12 cellular contexts compared by ENCODE assay signal in the genomic region with DNA sequence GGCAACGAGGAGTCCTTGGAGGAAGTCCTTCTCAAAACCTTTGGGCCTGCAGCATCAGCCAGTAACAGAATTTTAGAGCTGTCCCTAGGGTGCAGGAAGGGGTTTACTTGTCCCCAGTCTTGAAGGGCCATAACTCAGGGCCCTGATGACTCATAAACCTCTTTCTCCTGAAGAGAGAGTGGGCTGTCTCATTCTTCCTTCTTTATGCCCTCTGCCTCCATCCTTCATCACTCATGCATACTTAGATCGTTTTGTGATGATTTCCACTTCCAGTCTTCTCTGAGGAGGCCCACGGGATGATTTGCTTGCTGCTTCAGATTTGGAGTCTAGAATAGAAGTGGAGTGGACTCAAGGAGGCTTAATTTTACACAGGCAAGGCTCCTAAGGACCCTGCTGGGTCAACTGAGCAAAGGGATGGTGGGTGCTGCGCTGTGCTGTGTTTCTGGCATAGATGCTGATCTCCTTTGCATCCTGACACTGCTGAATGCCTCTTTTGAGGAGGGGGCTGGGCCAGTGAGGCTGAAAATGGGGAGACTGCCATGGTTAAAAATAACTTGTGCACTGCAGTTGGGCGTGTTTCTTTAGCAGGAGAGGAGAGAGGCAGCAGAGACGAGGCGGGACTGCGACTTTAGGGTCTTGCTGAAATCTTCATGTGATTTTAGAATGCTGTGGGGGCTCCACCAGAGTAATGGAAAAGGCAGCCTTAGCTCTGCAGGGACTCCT.
DNase-seq lines count a peak whose midpoint lies in the region; ATAC-seq and TF ChIP-seq lines count a peak whose summit lies in the region.
"Had no signal": no experiment of that assay in that cellular context is flagged by ENCODE, and none has a peak within 500 bp of the region (broad histone marks: within the 10 kb centered on the region; RNA-seq: fewer than 3 reads in every experiment).

No MANE protein-coding gene starts in this region.

- H3K27me3 ChIP-seq in liver (ENCODE audit: control insufficient read depth in 4 of 4, insufficient read depth in 4 of 4, low read length in 3 of 4) (peaks cover 0 to 5% (median 0%) of the 10 kb centered on the region in 4 donors), right lobe of liver (no peaks in the 10 kb centered on the region), Karpas-422 (ENCODE audit: low read length) (no peaks in the 10 kb centered on the region), Peyer's patch (peaks cover 0 to 13% of the 10 kb centered on the region in 2 donors)

- H3K79me2 ChIP-seq in Karpas-422 (ENCODE audit: low read length) = no peaks in the 10 kb centered on the region

- TF ChIP-seq POLR2A in right lobe of liver (IDR thresholded peaks at IDR 0.05) (no peak), lower leg skin (IDR thresholded peaks at IDR 0.05) (no peak), Peyer's patch (IDR thresholded peaks at IDR 0.05) (no peak)

- no peaks in the 10 kb centered on the region for H4K20me1 ChIP-seq in Karpas-422 (ENCODE audit: insufficient read depth, low read depth, low read length)

- no peak overlapping the region for H3K4me2 ChIP-seq in Karpas-422 (ENCODE audit: low read depth, low read length, poor library complexity, severe bottlenecking)

- H3K9me2 ChIP-seq in Karpas-422 (replicated peaks; ENCODE audit: insufficient read depth, low read length) = no peaks in the 10 kb centered on the region

- no peak overlapping the region for H2AFZ ChIP-seq in Karpas-422 (ENCODE audit: low read length)

- H3K4me1 ChIP-seq in liver (ENCODE audit: control insufficient read depth in 4 of 4, insufficient read depth in 4 of 4, low read length in 3 of 4) = peaks cover 0 to 5% (median 3%) of the 10 kb centered on the region in 4 donors
- peaks cover 0 to 4% (median 0%) of the 10 kb centered on the region in 4 donors for H3K4me1 ChIP-seq in right lobe of liver
- no peaks in the 10 kb centered on the region for H3K4me1 ChIP-seq in Karpas-422 (ENCODE audit: low read length)
- H3K4me1 ChIP-seq in Peyer's patch = peaks cover 0 to 15% (median 5%) of the 10 kb centered on the region in 4 donors

- peak overlapping the region; percentile 10 to 65 for H3K27ac ChIP-seq in liver (ENCODE audit: low read depth in 1 of 2, low read length in 2 of 2)
- H3K27ac ChIP-seq in right lobe of liver = no peak overlapping the region
- H3K27ac ChIP-seq in Karpas-422 (ENCODE audit: low read length) = no peak overlapping the region
- peak overlapping the region in 2 of 4 donors; percentile 56 to 57 for H3K27ac ChIP-seq in Peyer's patch
- H3K27ac ChIP-seq: neutrophil had no signal

- TF ChIP-seq CTCF in liver (IDR thresholded peaks at IDR 0.05; ENCODE audit: low read depth, low read length, missing input control) (no peak), right lobe of liver (IDR thresholded peaks at IDR 0.05) (no peak), lower leg skin (IDR thresholded peaks at IDR 0.05) (no peak), Peyer's patch (IDR thresholded peaks at IDR 0.05) (no peak)

- no peaks in the 10 kb centered on the region for H3K9me3 ChIP-seq in liver (ENCODE audit: control insufficient read depth in 4 of 4, low read length in 3 of 4)
- no peaks in the 10 kb centered on the region for H3K9me3 ChIP-seq in right lobe of liver
- no peaks in the 10 kb centered on the region for H3K9me3 ChIP-seq in Karpas-422 (ENCODE audit: low read length)
- no peaks in the 10 kb centered on the region for H3K9me3 ChIP-seq in Peyer's patch
- H3K9me3 ChIP-seq: neutrophil had no signal

- 74% methylated on average over 8 of the region's 8 CpGs for WGBS in liver
- WGBS in right lobe of liver (ENCODE audit: insufficient coverage, low coverage, low lambda C conversion rate, missing lambda C conversion rate) = 60% methylated on average over 6 of the region's 8 CpGs
- 58 to 62% methylated on average over 8 of the region's 8 CpGs for WGBS in lower leg skin, 2 donors

- H3K9ac ChIP-seq in liver (ENCODE audit: low read depth in 1 of 2, low read length in 2 of 2) (no peak overlapping the region), Karpas-422 (ENCODE audit: low read length) (no peak overlapping the region)

- no peak for TF ChIP-seq RAD21 in liver (IDR thresholded peaks at IDR 0.05)

- H3K4me3 ChIP-seq in liver (ENCODE audit: low read depth in 1 of 3, low read length in 3 of 3) (no peak overlapping the region), right lobe of liver (no peak overlapping the region), Karpas-422 (ENCODE audit: low read length) (no peak overlapping the region), lower leg skin (ENCODE audit: low read depth, poor library complexity, severe bottlenecking) (no peak overlapping the region), Peyer's patch (no peak overlapping the region)

- ATAC-seq in right lobe of liver (no peak), Right ventricle myocardium superior (ENCODE audit: poor library complexity) (peak; percentile 22)

- intact Hi-C loops in right lobe of liver (cut with DNase I) (no loop called here), Right ventricle myocardium superior (cut with DNase I) (no loop called here), posterior vena cava (cut with DNase I) (loop anchor here (5.0 kb wide), 1 partner anchor 39 kb away; no protein-coding TSS in a partner anchor), lower leg skin (cut with DNase I; ENCODE audit: low total_unique reads) (no loop called here)

- no peak for DNase-seq in right lobe of liver
- no peak for DNase-seq in Right ventricle myocardium superior
- peak; percentile 54 for DNase-seq in posterior vena cava (ENCODE audit: low spot score)
- DNase-seq in Karpas-422 = no peak
- DNase-seq in lower leg skin (ENCODE audit: low spot score in 2 of 2) = no peak
- DNase-seq in Peyer's patch = no peak
- DNase-seq in NCI-H345 treated with DMSO at 0.1 percent for 48 hours (lab: John Stamatoyannopoulos, UW; ENCODE audit: unreplicated experiment) = no peak
- DNase-seq: AML-193, NCI-H1105, NCI-H774 had no signal

- no peaks in the 10 kb centered on the region for H3K36me3 ChIP-seq in liver (ENCODE audit: control insufficient read depth in 4 of 4, insufficient read depth in 3 of 4, low read depth in 1 of 4, low read length in 3 of 4)
- H3K36me3 ChIP-seq in right lobe of liver = no peaks in the 10 kb centered on the region
- H3K36me3 ChIP-seq in Karpas-422 (ENCODE audit: insufficient read depth, low read length) = no peaks in the 10 kb centered on the region
- no peaks in the 10 kb centered on the region for H3K36me3 ChIP-seq in Peyer's patch
- H3K36me3 ChIP-seq: neutrophil had no signal

TF ChIP-seq in liver, 16 proteins besides CTCF, POLR2A, EP300 and RAD21 (continues in another document):
- TF ChIP-seq GABPA (IDR thresholded peaks at IDR 0.05 in 1 of 2, conservative IDR thresholded peaks at IDR 0.05 in 1 of 2) (no peak), JUND (IDR thresholded peaks at IDR 0.05) (no peak), HNF4A (conservative IDR thresholded peaks at IDR 0.05) (no peak), EGR1 (IDR thresholded peaks at IDR 0.05; ENCODE audit: low read depth in 2 of 2) (no peak), RXRA (IDR thresholded peaks at IDR 0.05) (no peak), FOXA1 (IDR thresholded peaks at IDR 0.05) (no peak), YY1 (IDR thresholded peaks at IDR 0.05) (no peak), TAF1 (conservative IDR thresholded peaks at IDR 0.05) (no peak), NR2F2 (IDR thresholded peaks at IDR 0.05) (no peak), FOXA2 (IDR thresholded peaks at IDR 0.05) (no peak), SP1 (IDR thresholded peaks at IDR 0.05) (no peak)
- TF ChIP-seq, protein P1, sequence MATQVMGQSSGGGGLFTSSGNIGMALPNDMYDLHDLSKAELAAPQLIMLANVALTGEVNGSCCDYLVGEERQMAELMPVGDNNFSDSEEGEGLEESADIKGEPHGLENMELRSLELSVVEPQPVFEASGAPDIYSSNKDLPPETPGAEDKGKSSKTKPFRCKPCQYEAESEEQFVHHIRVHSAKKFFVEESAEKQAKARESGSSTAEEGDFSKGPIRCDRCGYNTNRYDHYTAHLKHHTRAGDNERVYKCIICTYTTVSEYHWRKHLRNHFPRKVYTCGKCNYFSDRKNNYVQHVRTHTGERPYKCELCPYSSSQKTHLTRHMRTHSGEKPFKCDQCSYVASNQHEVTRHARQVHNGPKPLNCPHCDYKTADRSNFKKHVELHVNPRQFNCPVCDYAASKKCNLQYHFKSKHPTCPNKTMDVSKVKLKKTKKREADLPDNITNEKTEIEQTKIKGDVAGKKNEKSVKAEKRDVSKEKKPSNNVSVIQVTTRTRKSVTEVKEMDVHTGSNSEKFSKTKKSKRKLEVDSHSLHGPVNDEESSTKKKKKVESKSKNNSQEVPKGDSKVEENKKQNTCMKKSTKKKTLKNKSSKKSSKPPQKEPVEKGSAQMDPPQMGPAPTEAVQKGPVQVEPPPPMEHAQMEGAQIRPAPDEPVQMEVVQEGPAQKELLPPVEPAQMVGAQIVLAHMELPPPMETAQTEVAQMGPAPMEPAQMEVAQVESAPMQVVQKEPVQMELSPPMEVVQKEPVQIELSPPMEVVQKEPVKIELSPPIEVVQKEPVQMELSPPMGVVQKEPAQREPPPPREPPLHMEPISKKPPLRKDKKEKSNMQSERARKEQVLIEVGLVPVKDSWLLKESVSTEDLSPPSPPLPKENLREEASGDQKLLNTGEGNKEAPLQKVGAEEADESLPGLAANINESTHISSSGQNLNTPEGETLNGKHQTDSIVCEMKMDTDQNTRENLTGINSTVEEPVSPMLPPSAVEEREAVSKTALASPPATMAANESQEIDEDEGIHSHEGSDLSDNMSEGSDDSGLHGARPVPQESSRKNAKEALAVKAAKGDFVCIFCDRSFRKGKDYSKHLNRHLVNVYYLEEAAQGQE (IDR thresholded peaks at IDR 0.05) = no peak
- TF ChIP-seq, protein P2, sequence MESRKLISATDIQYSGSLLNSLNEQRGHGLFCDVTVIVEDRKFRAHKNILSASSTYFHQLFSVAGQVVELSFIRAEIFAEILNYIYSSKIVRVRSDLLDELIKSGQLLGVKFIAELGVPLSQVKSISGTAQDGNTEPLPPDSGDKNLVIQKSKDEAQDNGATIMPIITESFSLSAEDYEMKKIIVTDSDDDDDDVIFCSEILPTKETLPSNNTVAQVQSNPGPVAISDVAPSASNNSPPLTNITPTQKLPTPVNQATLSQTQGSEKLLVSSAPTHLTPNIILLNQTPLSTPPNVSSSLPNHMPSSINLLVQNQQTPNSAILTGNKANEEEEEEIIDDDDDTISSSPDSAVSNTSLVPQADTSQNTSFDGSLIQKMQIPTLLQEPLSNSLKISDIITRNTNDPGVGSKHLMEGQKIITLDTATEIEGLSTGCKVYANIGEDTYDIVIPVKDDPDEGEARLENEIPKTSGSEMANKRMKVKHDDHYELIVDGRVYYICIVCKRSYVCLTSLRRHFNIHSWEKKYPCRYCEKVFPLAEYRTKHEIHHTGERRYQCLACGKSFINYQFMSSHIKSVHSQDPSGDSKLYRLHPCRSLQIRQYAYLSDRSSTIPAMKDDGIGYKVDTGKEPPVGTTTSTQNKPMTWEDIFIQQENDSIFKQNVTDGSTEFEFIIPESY (IDR thresholded peaks at IDR 0.05) = no peak
- TF ChIP-seq, protein P3, sequence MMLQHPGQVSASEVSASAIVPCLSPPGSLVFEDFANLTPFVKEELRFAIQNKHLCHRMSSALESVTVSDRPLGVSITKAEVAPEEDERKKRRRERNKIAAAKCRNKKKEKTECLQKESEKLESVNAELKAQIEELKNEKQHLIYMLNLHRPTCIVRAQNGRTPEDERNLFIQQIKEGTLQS (IDR thresholded peaks at IDR 0.05) = no peak

Comparison
In these comparisons a context has a peak if more than half of its experiments do, and no peak if none do; other contexts are left out.
1. H3K27ac ChIP-seq: peak in liver (2 of 2); none in right lobe of liver (0 of 3) and Karpas-422 (single experiment).
2. intact Hi-C loops: an anchor here in posterior vena cava (5.0 kb wide); none called in right lobe of liver, Right ventricle myocardium superior and lower leg skin.